27 cellular contexts compared by ENCODE assay signal in the genomic region with DNA sequence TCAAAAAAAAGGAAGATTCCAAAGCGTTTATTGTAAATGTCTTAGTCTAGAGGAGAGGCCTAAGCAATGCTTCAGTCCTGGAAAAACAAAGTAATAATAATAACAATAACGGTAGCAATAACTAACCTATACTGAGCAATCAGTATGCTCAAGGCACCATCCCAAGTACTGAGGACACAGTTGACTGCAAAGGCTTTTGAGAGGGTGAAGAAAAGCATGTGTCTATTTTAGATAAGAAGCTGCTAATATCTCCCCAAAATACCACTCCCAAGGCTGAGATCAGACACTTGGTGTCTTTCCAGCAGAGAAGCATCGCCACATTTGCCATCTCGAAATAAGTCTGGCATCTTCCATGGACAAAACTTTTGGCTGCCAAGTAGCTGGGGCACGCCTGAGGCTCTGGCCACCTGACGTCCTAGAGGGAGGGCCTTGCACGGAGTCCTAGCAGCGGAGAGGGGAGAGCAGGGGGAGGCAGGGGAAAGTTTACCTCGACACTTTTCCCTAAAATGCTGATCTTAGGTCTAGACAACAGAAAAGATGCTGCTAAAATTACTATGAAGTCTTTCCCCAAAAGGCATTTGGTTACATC. TPM values are rescaled to one million over a fixed set of nuclear protein-coding genes. Genes with fewer than 3 reads are reported as not detected.
"Had no signal": no experiment of that assay in that cellular context is flagged by ENCODE, and none has a peak within 500 bp of the region (broad histone marks: within the 10 kb centered on the region; RNA-seq: fewer than 3 reads in every experiment).

No MANE protein-coding gene starts in this region.

- H3K4me3 ChIP-seq: esophagus squamous epithelium, lower lobe of right lung, ovary, prostate gland, transverse colon had no signal

- H3K9me3 ChIP-seq: esophagus squamous epithelium, lower lobe of right lung, ovary, prostate gland, transverse colon had no signal

- H3K27me3 Mint-ChIP-seq: activated CD4-positive, alpha-beta T cell treated with anti-CD3 and anti-CD28 coated beads, Interleukin-2, amount 10 ng/mL, durations not matched to agents 7 days and 5 days; activated CD8-positive, alpha-beta T cell treated with anti-CD3 and anti-CD28 coated beads for 36 hours had no signal

- H3K27me3 ChIP-seq: esophagus squamous epithelium, ovary, transverse colon had no signal

- ATAC-seq: activated CD8-positive, alpha-beta T cell treated with anti-CD3 and anti-CD28 coated beads for 36 hours; activated naive CD8-positive, alpha-beta T cell treated with anti-CD3 and anti-CD28 coated beads, Interleukin-2, amount 50 U/mL, for 24 hours; activated T-cell treated with anti-CD3 and anti-CD28 coated beads, Interleukin-2, amount 50 U/mL, for 4 hours; left colon; lower lobe of right lung; natural killer cell treated with Interleukin-12 subunit alpha and Interleukin-12 subunit beta and Interleukin-15 and Interleukin-18, amount 100 ng/mL, for 72 hours; SK-N-SH treated with all-trans-retinoic acid at 6 μM for 48 hours; T-helper 17 cell; WTC11 had no signal

- H3K9me3 Mint-ChIP-seq: activated CD4-positive, alpha-beta T cell treated with anti-CD3 and anti-CD28 coated beads, Interleukin-2, amount 10 ng/mL, durations not matched to agents 7 days and 5 days; activated CD8-positive, alpha-beta T cell treated with anti-CD3 and anti-CD28 coated beads for 36 hours; activated naive CD4-positive, alpha-beta T cell treated with anti-CD3 and anti-CD28 coated beads, Interleukin-2, amount 50 U/mL, for 24 hours; activated naive CD8-positive, alpha-beta T cell treated with anti-CD3 and anti-CD28 coated beads, Interleukin-2, amount 50 U/mL, for 24 hours; activated T-cell treated with anti-CD3 and anti-CD28 coated beads, Interleukin-2, amount 50 U/mL, for 4 hours; activated T-helper 2 cell treated with anti-CD3 and anti-CD28 coated beads, Interferon-gamma antibody, Interleukin-2, Interleukin-4, amounts not matched to agents 10 μg/mL and 5 μg/mL and 100 μg/mL, durations not matched to agents 14 hours and 24 hours and 36 hours; natural killer cell treated with Interleukin-12 subunit alpha and Interleukin-12 subunit beta and Interleukin-15 and Interleukin-18, amount 100 ng/mL, for 72 hours; WTC11 had no signal

- H3K27ac ChIP-seq: epithelial cell of prostate, esophagus squamous epithelium, lower lobe of right lung, ovary, prostate gland, transverse colon had no signal

- H3K36me3 Mint-ChIP-seq: activated naive CD4-positive, alpha-beta T cell treated with anti-CD3 and anti-CD28 coated beads, Interleukin-2, amount 50 U/mL, for 24 hours; natural killer cell treated with Interleukin-12 subunit alpha and Interleukin-12 subunit beta and Interleukin-15 and Interleukin-18, amount 100 ng/mL, for 72 hours; WTC11 had no signal

- H3K4me3 Mint-ChIP-seq: activated CD4-positive, alpha-beta T cell treated with anti-CD3 and anti-CD28 coated beads, Interleukin-2, amount 10 ng/mL, durations not matched to agents 7 days and 5 days; activated CD8-positive, alpha-beta T cell treated with anti-CD3 and anti-CD28 coated beads for 36 hours; activated naive CD4-positive, alpha-beta T cell treated with anti-CD3 and anti-CD28 coated beads, Interleukin-2, amount 50 U/mL, for 24 hours; activated naive CD8-positive, alpha-beta T cell treated with anti-CD3 and anti-CD28 coated beads, Interleukin-2, amount 50 U/mL, for 24 hours; activated T-cell treated with anti-CD3 and anti-CD28 coated beads, Interleukin-2, amount 50 U/mL, for 4 hours; natural killer cell treated with Interleukin-12 subunit alpha and Interleukin-12 subunit beta and Interleukin-15 and Interleukin-18, amount 100 ng/mL, for 72 hours; T-helper 17 cell; WTC11 had no signal

- H3K27ac Mint-ChIP-seq: activated CD4-positive, alpha-beta T cell treated with anti-CD3 and anti-CD28 coated beads, Interleukin-2, amount 10 ng/mL, durations not matched to agents 7 days and 5 days; activated CD8-positive, alpha-beta T cell treated with anti-CD3 and anti-CD28 coated beads for 36 hours; activated naive CD4-positive, alpha-beta T cell treated with anti-CD3 and anti-CD28 coated beads, Interleukin-2, amount 50 U/mL, for 24 hours; activated naive CD8-positive, alpha-beta T cell treated with anti-CD3 and anti-CD28 coated beads, Interleukin-2, amount 50 U/mL, for 24 hours; activated T-helper 2 cell treated with anti-CD3 and anti-CD28 coated beads, Interferon-gamma antibody, Interleukin-2, Interleukin-4, amounts not matched to agents 10 μg/mL and 5 μg/mL and 100 μg/mL, durations not matched to agents 14 hours and 24 hours and 36 hours; natural killer cell treated with Interleukin-12 subunit alpha and Interleukin-12 subunit beta and Interleukin-15 and Interleukin-18, amount 100 ng/mL, for 72 hours; T-helper 17 cell; WTC11 had no signal

- DNase-seq: activated CD4-positive, alpha-beta T cell treated with anti-CD3 and anti-CD28 coated beads for 1 hour; activated CD4-positive, alpha-beta T cell treated with anti-CD3 and anti-CD28 coated beads, Interleukin-2, amount 10 ng/mL, durations not matched to agents 7 days and 5 days; activated CD8-positive, alpha-beta T cell treated with anti-CD3 and anti-CD28 coated beads for 36 hours; activated naive CD8-positive, alpha-beta T cell treated with anti-CD3 and anti-CD28 coated beads, Interleukin-2, amount 50 U/mL, for 24 hours; activated T-cell treated with anti-CD3 and anti-CD28 coated beads, Interleukin-2, amount 50 U/mL, for 4 hours; amygdala; dermis blood vessel endothelial cell; effector CD4-positive, alpha-beta T cell; esophagus squamous epithelium; foreskin melanocyte; hippocampal formation; left colon; lower lobe of right lung; mesenchymal stem cell; ovary; stimulated activated CD4-positive, alpha-beta T cell treated with anti-CD3 and anti-CD28 coated beads, Interleukin-2, amount 100 ng/mL, for 48 hours; stimulated activated naive CD4-positive, alpha-beta T cell treated with Interleukin-2 at 50 U/mL for 16 hours; T-helper 17 cell; T1000; transverse colon had no signal

- H3K4me1 Mint-ChIP-seq: activated CD4-positive, alpha-beta T cell treated with anti-CD3 and anti-CD28 coated beads, Interleukin-2, amount 10 ng/mL, durations not matched to agents 7 days and 5 days; activated naive CD4-positive, alpha-beta T cell treated with anti-CD3 and anti-CD28 coated beads, Interleukin-2, amount 50 U/mL, for 24 hours; activated naive CD8-positive, alpha-beta T cell treated with anti-CD3 and anti-CD28 coated beads, Interleukin-2, amount 50 U/mL, for 24 hours; T-helper 17 cell had no signal

- H3K36me3 ChIP-seq: esophagus squamous epithelium, lower lobe of right lung, ovary, prostate gland, transverse colon had no signal

- H3K4me1 ChIP-seq: lower lobe of right lung, prostate gland, transverse colon had no signal

RNA-seq across cellular contexts. Expression of a gene that starts 39.0 kb away (rescaled TPM):
- total RNA-seq: activated CD4-positive, alpha-beta T cell treated with anti-CD3 and anti-CD28 coated beads, Interleukin-2, amount 10 ng/mL, durations not matched to agents 7 days and 5 days; activated CD8-positive, alpha-beta T cell treated with anti-CD3 and anti-CD28 coated beads for 36 hours; activated T-helper 2 cell treated with anti-CD3 and anti-CD28 coated beads, Interferon-gamma antibody, Interleukin-2, Interleukin-4, amounts not matched to agents 10 μg/mL and 5 μg/mL and 100 μg/mL, durations not matched to agents 14 hours and 24 hours and 36 hours; natural killer cell treated with Interleukin-12 subunit alpha and Interleukin-12 subunit beta and Interleukin-15 and Interleukin-18, amount 100 ng/mL, for 72 hours; T-helper 17 cell had no signal
